In the genomic region with DNA sequence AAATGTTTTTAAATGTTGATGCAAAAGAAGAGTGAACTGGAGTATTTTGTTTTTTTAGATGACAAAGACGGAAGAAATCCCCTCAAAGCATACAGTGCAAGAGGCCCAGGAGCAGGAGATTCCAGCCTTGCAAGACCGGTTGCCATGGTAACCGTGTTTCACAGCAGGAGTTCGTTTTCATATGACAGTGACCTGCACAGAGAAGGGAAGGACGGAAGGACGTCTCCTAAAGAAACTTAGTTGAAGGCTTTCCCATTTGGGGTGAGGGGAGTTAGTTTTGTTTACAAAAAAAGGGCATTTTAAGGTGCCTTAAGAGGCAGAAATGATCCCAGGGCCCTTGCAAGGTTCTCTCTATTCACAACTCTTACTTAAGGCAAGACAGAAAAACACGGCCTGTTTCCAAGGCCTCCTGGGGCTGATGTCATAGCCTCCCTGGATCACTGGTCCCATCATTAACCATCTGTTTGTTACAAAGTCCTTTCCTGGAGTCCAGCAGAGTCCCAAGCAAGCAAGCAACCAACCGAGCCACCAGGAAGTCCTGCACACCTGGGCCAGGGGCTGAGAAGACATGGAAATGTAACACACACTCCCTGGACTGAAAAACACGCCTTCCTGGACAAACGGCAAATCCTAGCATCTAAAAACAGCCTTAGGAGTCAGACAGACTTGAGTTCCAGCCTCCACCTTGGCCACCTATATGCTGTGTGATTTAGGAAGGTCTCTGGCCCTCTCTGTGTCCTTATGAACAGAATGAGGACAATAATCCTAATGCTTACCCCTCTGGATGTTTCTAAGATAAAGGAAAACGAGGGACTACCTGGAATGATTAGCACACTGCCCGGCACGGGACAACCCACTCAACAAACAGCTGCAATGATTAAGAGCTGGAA, we compare ENCODE assay signal across 8 cellular contexts. TPM values are rescaled to one million over a fixed set of nuclear protein-coding genes. Genes with fewer than 3 reads are reported as not detected.
A peak's percentile ranks its signal among the peaks of the same experiment; 100 is the strongest.
DNase-seq lines count a peak whose midpoint lies in the region; ATAC-seq and FAIRE-seq lines count a peak whose summit lies in the region.
"Had no signal": no experiment of that assay in that cellular context is flagged by ENCODE, and none has a peak within 500 bp of the region (broad histone marks: within the 10 kb centered on the region; RNA-seq: fewer than 3 reads in every experiment).

No MANE protein-coding gene starts in this region.

- DNase-seq in GM04504 (ENCODE audit: low read depth) (peak; percentile 14), RCC 7860 (ENCODE audit: low spot score) (peak; percentile 6), fibroblast of the conjunctiva (ENCODE audit: low read depth) (peak; percentile 28), renal cortical epithelial cell (ENCODE audit: low read depth) (peak; percentile 77), activated gamma-delta T cell treated with Interleukin-2 at 50 U/mL for 16 hours (no peak)

- ATAC-seq in HG03565 (IDR thresholded peaks at IDR 0.05; ENCODE audit: unreplicated experiment) (no peak), GM18519 (IDR thresholded peaks at IDR 0.05; ENCODE audit: low FRiP score, unreplicated experiment) (no peak)
- ATAC-seq: activated naive CD4-positive, alpha-beta T cell treated with anti-CD3 and anti-CD28 coated beads, Interleukin-2, amount 50 U/mL, for 72 hours had no signal

- FAIRE-seq in RCC 7860 (lab: Jason Lieb, UNC): no peak

RNA-seq across cellular contexts. Expression of a gene that starts 30.3 kb away (rescaled TPM):
- total RNA-seq in renal cortical epithelial cell: 12.9 and 40.5 TPM in 2 replicates
